8 cellular contexts compared by ENCODE assay signal in the genomic region with DNA sequence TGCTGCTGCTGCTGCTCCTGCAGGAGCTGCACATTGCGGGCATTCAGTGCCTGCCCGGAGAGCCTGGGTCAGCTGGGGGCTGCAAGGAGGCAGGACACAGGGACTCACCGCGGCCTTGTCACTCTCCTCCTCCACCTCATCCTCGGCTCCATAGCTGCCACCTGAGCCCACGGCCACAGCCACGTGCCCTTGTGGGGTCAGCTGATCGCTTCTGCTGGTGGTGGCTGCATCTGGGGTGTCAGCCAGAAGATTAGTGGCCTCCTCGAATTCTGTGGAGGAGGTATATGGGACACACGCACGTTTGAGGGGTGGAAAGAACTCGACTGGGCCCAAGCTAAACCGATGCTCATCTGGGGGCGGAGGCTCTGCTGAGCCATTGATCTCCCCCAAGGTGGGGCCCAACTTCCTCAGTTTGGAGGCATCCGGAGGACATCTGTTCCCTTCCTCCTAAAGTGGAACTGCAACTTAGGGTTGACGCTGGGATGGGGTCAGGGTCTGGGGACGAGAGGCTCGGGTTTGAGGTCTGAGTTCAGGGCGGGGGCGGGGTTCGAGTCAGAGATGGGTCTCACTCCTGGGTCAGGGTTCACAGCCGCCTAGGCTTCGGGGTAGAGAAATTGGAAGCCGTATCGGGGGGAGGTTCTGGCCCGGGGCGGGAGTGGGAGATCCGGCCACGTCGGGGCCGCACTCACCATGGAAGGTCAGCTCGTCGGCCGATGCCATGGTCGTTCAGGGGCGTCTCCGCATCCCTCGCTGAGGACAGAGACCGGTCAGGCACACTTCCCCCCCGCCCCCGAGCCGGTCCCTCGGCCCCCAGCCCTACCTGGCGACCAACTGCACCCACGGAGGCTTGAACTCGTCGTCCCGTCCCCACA. TPM values are rescaled to one million over a fixed set of nuclear protein-coding genes. Genes with fewer than 3 reads are reported as not detected.
DNase-seq lines count a peak whose midpoint lies in the region; ATAC-seq and TF ChIP-seq lines count a peak whose summit lies in the region.

No MANE protein-coding gene starts in this region.

- H3K27me3 ChIP-seq in NT2/D1 (ENCODE audit: insufficient read depth, insufficient read length): no peaks in the 10 kb centered on the region

- H3K4me1 ChIP-seq in NT2/D1 (ENCODE audit: insufficient read depth, insufficient read length) (peaks cover 9% of the 10 kb centered on the region), mucosa of descending colon (ENCODE audit: low read depth) (peaks cover 18% of the 10 kb centered on the region)

- peak; percentile 1 for ATAC-seq in mucosa of descending colon
- no peak for ATAC-seq in HG02763 (IDR thresholded peaks at IDR 0.05; ENCODE audit: unreplicated experiment)
- no peak for ATAC-seq in GM19467 (IDR thresholded peaks at IDR 0.05; ENCODE audit: unreplicated experiment)

- H3K4me3 ChIP-seq in NT2/D1 (ENCODE audit: insufficient read length, low read depth): peak overlapping the region; percentile 100
- peak overlapping the region; percentile 91 for H3K4me3 ChIP-seq in choroid plexus epithelial cell (ENCODE audit: low read depth, low read length)
- H3K4me3 ChIP-seq in mucosa of descending colon: peak overlapping the region; percentile 89

- peak; percentile 18 for DNase-seq in activated CD4-positive, alpha-beta T cell treated with anti-CD3 and anti-CD28 coated beads for 4 hours
- DNase-seq in activated CD4-positive, alpha-beta T cell treated with anti-CD3 and anti-CD28 coated beads, Interleukin-2, amount 50 U/mL, for 4 hours: no peak
- DNase-seq in NT2/D1 (ENCODE audit: low read depth, low spot score) (no peak), choroid plexus epithelial cell (ENCODE audit: low read depth) (no peak), mucosa of descending colon (peak in 1 of 3 donors; percentile 20), NCI-H1436 (lab: John Stamatoyannopoulos, UW) (no peak)

- H3K9me3 ChIP-seq in NT2/D1 (ENCODE audit: insufficient read depth, low read length): no peaks in the 10 kb centered on the region
- H3K9me3 ChIP-seq in mucosa of descending colon: no peaks in the 10 kb centered on the region

- H3K36me3 ChIP-seq in NT2/D1 (ENCODE audit: insufficient read depth, insufficient read length, low read length) (peaks cover 60% of the 10 kb centered on the region), mucosa of descending colon (ENCODE audit: low read depth) (no peaks in the 10 kb centered on the region)

- intact Hi-C loops in mucosa of descending colon (cut with DNase I, micrococcal nuclease): no loop called here

- TF ChIP-seq CTCF in choroid plexus epithelial cell (conservative IDR thresholded peaks at IDR 0.05; ENCODE audit: low read depth, low read length) (no peak), mucosa of descending colon (IDR thresholded peaks at IDR 0.05) (no peak)

- peak overlapping the region; percentile 87 for H3K9ac ChIP-seq in NT2/D1 (ENCODE audit: insufficient read length, low read depth)

RNA-seq across cellular contexts. Expression of a gene that starts 0.5 kb away (rescaled TPM):
- 10 to 100 TPM; 34.0 to 55.8 (median 55.2) TPM for total RNA-seq in mucosa of descending colon

RNA-seq across cellular contexts. Expression of a gene that starts 0.7 kb away (rescaled TPM):
- total RNA-seq in mucosa of descending colon: 10 to 100 TPM; 18.5 to 25.0 (median 22.7) TPM

RNA-seq across cellular contexts. Expression of a gene that starts 32.9 kb away (rescaled TPM):
- 10 to 100 TPM; 81.5 to 86.5 (median 86.3) TPM for total RNA-seq in mucosa of descending colon

RNA-seq across cellular contexts. Expression of a gene that starts 56.6 kb away (rescaled TPM):
- total RNA-seq in mucosa of descending colon: 10 to 100 TPM; 49.1 to 54.3 (median 49.7) TPM

Comparison
In these comparisons a context has a peak if more than half of its experiments do, and no peak if none do; other contexts are left out.
1. DNase-seq: peak in activated CD4-positive, alpha-beta T cell treated with anti-CD3 and anti-CD28 coated beads for 4 hours (2 of 2); none in activated CD4-positive, alpha-beta T cell treated with anti-CD3 and anti-CD28 coated beads, Interleukin-2, amount 50 U/mL, for 4 hours (0 of 2), NT2/D1 (single experiment), choroid plexus epithelial cell (single experiment) and NCI-H1436 (single experiment).
2. Peak in every context shown above with its lines, with median percentiles within 50 percentile points of each other: H3K4me3 ChIP-seq.